27 cellular contexts compared by ENCODE assay signal in the genomic region with DNA sequence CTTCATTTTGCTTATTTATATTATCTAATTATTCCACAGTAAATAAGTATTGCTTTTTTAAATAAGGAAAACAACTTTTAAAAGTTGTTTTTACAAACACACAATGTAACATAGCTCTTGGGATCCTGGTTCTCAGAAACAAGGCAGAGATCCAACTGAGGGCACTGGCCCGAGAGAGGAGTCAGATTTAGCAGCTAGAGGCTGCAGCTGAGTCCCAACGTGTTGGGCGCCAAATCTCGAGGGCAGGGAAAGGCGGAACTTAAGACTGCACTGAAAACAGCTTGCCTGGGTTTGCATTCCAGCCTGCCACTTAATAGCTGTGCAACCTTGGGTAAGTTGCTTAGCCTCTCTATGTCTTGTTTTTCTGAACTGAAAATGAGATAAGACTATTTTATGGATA. TPM values are rescaled to one million over a fixed set of nuclear protein-coding genes. Genes with fewer than 3 reads are reported as not detected.
"Had no signal": no experiment of that assay in that cellular context is flagged by ENCODE, and none has a peak within 500 bp of the region (broad histone marks: within the 10 kb centered on the region; RNA-seq: fewer than 3 reads in every experiment).

No MANE protein-coding gene starts in this region.

- H3K36me3 ChIP-seq: colonic mucosa, gastrocnemius medialis, left lung, neutrophil, sigmoid colon, tibial nerve, upper lobe of right lung, uterus had no signal

- FAIRE-seq: islet of Langerhans had no signal

- ATAC-seq: esophagus mucosa; gastrocnemius medialis; left cardiac atrium; stimulated activated memory B cell treated with anti-CD40 and anti-IgM and Interleukin-4, amounts not matched to agents 10 μg/mL and 1 μg/mL and 100 μg/mL, for 72 hours; stimulated activated naive CD8-positive, alpha-beta T cell treated with anti-CD3 and anti-CD28 coated beads, Interleukin-15, Interleukin-2, amounts not matched to agents 100 U/mL and 50 U/mL, for 24 hours had no signal

- DNase-seq: effector CD8-positive, alpha-beta T cell; endodermal cell; gastrocnemius medialis; head of caudate nucleus; left cardiac atrium; left lung; mesenchymal stem cell; naive B cell; posterior cingulate gyrus; right cardiac atrium; sigmoid colon; stimulated activated CD4-positive, alpha-beta T cell treated with anti-CD3 and anti-CD28 coated beads, Interleukin-2, amount 100 ng/mL, for 24 hours; stimulated activated CD4-positive, alpha-beta T cell treated with anti-CD3 and anti-CD28 coated beads, Interleukin-4, amount 100 ng/mL, for 4 hours; stimulated activated naive CD8-positive, alpha-beta T cell treated with anti-CD3 and anti-CD28 coated beads, Interleukin-15, Interleukin-2, amounts not matched to agents 100 U/mL and 50 U/mL, for 24 hours; testis; upper lobe of right lung; uterus had no signal

- H3K27me3 ChIP-seq: colonic mucosa, gastrocnemius medialis, left lung, sigmoid colon, testis, tibial nerve, upper lobe of right lung, uterus had no signal

- H3K9me3 ChIP-seq: colonic mucosa, gastrocnemius medialis, left lung, mucosa of descending colon, neutrophil, psoas muscle, sigmoid colon, testis, tibial nerve, upper lobe of right lung, uterus had no signal

- H3K27ac ChIP-seq: colonic mucosa, epithelial cell of prostate, gastrocnemius medialis, left lung, neutrophil, psoas muscle, sigmoid colon, testis, tibial nerve, upper lobe of right lung, uterus had no signal

- H3K4me1 ChIP-seq: gastrocnemius medialis, left lung, psoas muscle, sigmoid colon, testis, upper lobe of right lung, uterus had no signal

- H3K4me3 ChIP-seq: colonic mucosa, gastrocnemius medialis, left lung, mucosa of descending colon, psoas muscle, sigmoid colon, testis, tibial nerve, upper lobe of right lung, uterus had no signal

RNA-seq across cellular contexts. Expression of a gene that starts 16.4 kb away (rescaled TPM):
- total RNA-seq: natural killer cell treated with Interleukin-12 subunit alpha and Interleukin-12 subunit beta and Interleukin-15 and Interleukin-18, amount 100 ng/mL, for 72 hours had no signal
